In the genomic region with DNA sequence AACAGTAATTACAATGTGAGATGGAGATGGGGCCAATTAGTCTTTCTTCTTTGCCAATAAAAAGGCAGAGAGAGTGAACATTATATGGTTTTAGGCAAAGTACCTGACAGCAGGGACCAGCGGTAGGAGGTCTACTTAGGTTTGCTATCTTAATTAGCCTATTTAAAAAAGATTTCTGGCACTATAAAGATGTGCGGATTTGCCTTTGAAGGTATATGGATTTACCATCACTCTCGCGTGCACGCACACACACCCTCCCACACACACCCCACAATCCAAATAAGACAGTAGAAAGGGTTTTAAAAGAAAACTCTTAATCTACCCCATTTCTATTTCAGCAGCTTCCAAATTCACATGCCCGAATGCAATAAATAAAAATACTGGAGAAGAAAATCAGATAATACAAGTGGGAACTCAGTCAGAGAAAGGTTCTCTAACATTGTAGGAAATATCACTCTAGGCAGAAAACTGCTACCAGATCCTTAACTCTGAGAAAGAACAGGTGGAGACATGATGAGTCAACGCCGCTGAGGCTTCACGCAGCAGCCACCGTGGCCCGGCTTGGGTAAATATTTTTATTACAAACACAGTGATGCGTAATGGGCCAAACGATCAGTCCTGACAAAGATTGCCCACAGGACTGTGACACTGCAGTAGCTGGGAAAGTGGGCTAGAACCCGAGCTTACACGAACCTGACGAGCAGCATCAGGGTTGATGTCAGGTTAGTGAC, we compare ENCODE assay signal across 9 cellular contexts.
DNase-seq lines count a peak whose midpoint lies in the region; TF ChIP-seq lines count a peak whose summit lies in the region.
"Had no signal": no experiment of that assay in that cellular context is flagged by ENCODE, and none has a peak within 500 bp of the region (broad histone marks: within the 10 kb centered on the region; RNA-seq: fewer than 3 reads in every experiment).

No MANE protein-coding gene starts in this region.

- H3K9ac ChIP-seq in stomach smooth muscle (ENCODE audit: low read length in 2 of 2) = peak overlapping the region in 1 of 2 donors; percentile 36

- TF ChIP-seq CTCF in Peyer's patch (IDR thresholded peaks at IDR 0.05) (no peak), fibroblast of the aortic adventitia (IDR thresholded peaks at IDR 0.05; ENCODE audit: insufficient read depth, low read length) (no peak), esophagus squamous epithelium (IDR thresholded peaks at IDR 0.05) (no peak)

- H3K27me3 ChIP-seq in Peyer's patch = no peaks in the 10 kb centered on the region
- H3K27me3 ChIP-seq in stomach smooth muscle (ENCODE audit: control insufficient read depth in 1 of 2, insufficient read depth in 2 of 2, low read length in 2 of 2) = no peaks in the 10 kb centered on the region
- no peaks in the 10 kb centered on the region for H3K27me3 ChIP-seq in esophagus squamous epithelium

- DNase-seq in HPDE6-E6E7 (ENCODE audit: extremely low spot score) = peak; percentile 4
- DNase-seq in Peyer's patch = peak in 2 of 3 donors; percentile 72 to 79
- DNase-seq in fibroblast of the aortic adventitia (ENCODE audit: low read depth) = peak; percentile 43
- DNase-seq in NCI-H226 = no peak
- DNase-seq in esophagus squamous epithelium (lab: John Stamatoyannopoulos, UW) = no peak
- no peak for DNase-seq in HUDEP-2 (lab: John Stamatoyannopoulos, UW; ENCODE audit: unreplicated experiment in 76 of 76)
- no peak for DNase-seq in NCI-H128 (lab: John Stamatoyannopoulos, UW; ENCODE audit: unreplicated experiment)
- DNase-seq: activated naive CD8-positive, alpha-beta T cell treated with anti-CD3 and anti-CD28 coated beads, Interleukin-2, amount 10 ng/mL, durations not matched to agents 7 days and 5 days had no signal

- peaks cover 0 to 20% (median 0%) of the 10 kb centered on the region in 4 donors for H3K4me1 ChIP-seq in Peyer's patch
- peaks cover 10% of the 10 kb centered on the region for H3K4me1 ChIP-seq in stomach smooth muscle (ENCODE audit: control insufficient read depth, insufficient read depth, low read length)
- H3K4me1 ChIP-seq in esophagus squamous epithelium = peaks cover 9 to 35% (median 20%) of the 10 kb centered on the region in 3 donors

- intact Hi-C loops in esophagus squamous epithelium (cut with DNase I) = no loop called here

- no peaks in the 10 kb centered on the region for H3K9me3 ChIP-seq in Peyer's patch
- H3K9me3 ChIP-seq in stomach smooth muscle (ENCODE audit: control insufficient read depth in 2 of 2, low read length in 2 of 2) = no peaks in the 10 kb centered on the region
- H3K9me3 ChIP-seq in esophagus squamous epithelium = no peaks in the 10 kb centered on the region

- H3K27ac ChIP-seq in Peyer's patch (no peak overlapping the region), stomach smooth muscle (ENCODE audit: low read length) (peak overlapping the region; percentile 8), esophagus squamous epithelium (peak overlapping the region in 2 of 4 donors; percentile 34 to 48)

- WGBS in esophagus squamous epithelium, 2 donors = 24 to 26% methylated on average over 16 of the region's 16 CpGs

- TF ChIP-seq POLR2A in Peyer's patch (IDR thresholded peaks at IDR 0.05) (no peak), esophagus squamous epithelium (IDR thresholded peaks at IDR 0.05) (no peak)

- H3K36me3 ChIP-seq in Peyer's patch (no peaks in the 10 kb centered on the region), stomach smooth muscle (ENCODE audit: control insufficient read depth in 2 of 2, insufficient read depth in 2 of 2, low read length in 2 of 2) (no peaks in the 10 kb centered on the region), esophagus squamous epithelium (no peaks in the 10 kb centered on the region)

- no peak overlapping the region for H3K4me3 ChIP-seq in Peyer's patch
- H3K4me3 ChIP-seq in fibroblast of the aortic adventitia (ENCODE audit: low read depth, low read length) = no peak overlapping the region
- H3K4me3 ChIP-seq in stomach smooth muscle (ENCODE audit: low read length in 2 of 2) = peak overlapping the region; percentile 24 to 58
- H3K4me3 ChIP-seq in esophagus squamous epithelium = peak overlapping the region in 1 of 4 donors; percentile 27

Comparison
In these comparisons a context has a peak if more than half of its experiments do, and no peak if none do; other contexts are left out.
1. DNase-seq: peak in HPDE6-E6E7 (single experiment), Peyer's patch (2 of 3) and fibroblast of the aortic adventitia (single experiment); none in NCI-H226 (single experiment), esophagus squamous epithelium (single experiment), HUDEP-2 (0 of 76) and NCI-H128 (single experiment).
2. H3K4me3 ChIP-seq: peak in stomach smooth muscle (2 of 2); none in Peyer's patch (0 of 4) and fibroblast of the aortic adventitia (single experiment).